ENCODE assay signal across 8 cellular contexts in the genomic region with DNA sequence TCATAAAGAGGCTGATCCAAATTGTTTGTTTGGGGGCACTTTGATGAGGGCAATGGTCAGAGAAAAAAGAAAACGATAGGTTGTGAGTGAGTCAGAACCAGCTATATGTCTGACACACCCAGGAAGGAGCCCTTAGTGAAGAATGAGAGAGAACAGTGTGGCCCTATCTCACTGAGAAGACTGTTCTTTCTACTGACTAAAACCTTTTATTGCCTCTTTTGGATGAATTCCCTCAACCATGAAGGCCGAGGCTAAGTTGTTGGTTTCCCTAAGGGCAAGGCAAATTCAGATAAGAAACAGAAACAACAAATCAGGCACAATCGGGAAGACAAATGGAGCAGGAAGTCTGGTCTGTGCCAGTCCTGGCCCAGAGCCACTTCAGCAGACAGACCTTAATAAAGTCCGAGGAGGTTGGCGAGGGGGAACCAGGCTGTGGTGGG.
DNase-seq lines count a peak whose midpoint lies in the region; FAIRE-seq and TF ChIP-seq lines count a peak whose summit lies in the region.

No MANE protein-coding gene starts in this region.

- peaks cover 96% of the 10 kb centered on the region for H3K36me3 ChIP-seq in neutrophil

- H3K4me1 ChIP-seq in neutrophil (ENCODE audit: control insufficient read depth in 1 of 2, insufficient read depth in 1 of 2, low read depth in 1 of 2, low read length in 1 of 2) = peaks cover 9 to 11% of the 10 kb centered on the region in 2 experiments

- POLR2A ChIA-PET in RWPE1 (lab: Yijun Ruan, JAX; ENCODE audit: low non-redundant PET) = no interaction called here

- H3K27ac ChIP-seq in RWPE1 (peak overlapping the region; percentile 91), neutrophil (peak overlapping the region; percentile 1)

- no peak overlapping the region for H3K4me3 ChIP-seq in neutrophil (ENCODE audit: low read depth in 1 of 2, low read length in 1 of 2)

- CTCF ChIA-PET in RWPE1 (lab: Yijun Ruan, JAX) = interaction anchor here (1.4 kb wide), 1 partner anchor 490 kb away, joined by 3 read pairs; no protein-coding TSS in a partner anchor

- H3K9me3 ChIP-seq in neutrophil = no peaks in the 10 kb centered on the region

- no peak for FAIRE-seq in urothelium cell line (lab: Jason Lieb, UNC)

- in situ Hi-C loops in G401 (cut with HindIII; ENCODE audit: low sequenced_read_pairs) = no loop called here

- no peak for TF ChIP-seq CTCF in RWPE1 (conservative IDR thresholded peaks at IDR 0.05; ENCODE audit: low read depth)
- no peak for TF ChIP-seq CTCF in neutrophil (IDR thresholded peaks at IDR 0.05)

- no peaks in the 10 kb centered on the region for H3K27me3 ChIP-seq in neutrophil

- DNase-seq in G401 (ENCODE audit: low spot score) (peak; percentile 8), RWPE1 (ENCODE audit: low spot score) (peak; percentile 58), epidermal melanocyte (ENCODE audit: insufficient read length, low spot score) (peak; percentile 66), NCI-H524 (lab: John Stamatoyannopoulos, UW) (no peak), 8988T (no peak), GDM1 (lab: John Stamatoyannopoulos, UW) (no peak), urothelium cell line (ENCODE audit: low spot score) (no peak)

Comparison
In these comparisons a context has a peak if more than half of its experiments do, and no peak if none do; other contexts are left out.
1. DNase-seq: peak in G401 (single experiment), RWPE1 (single experiment) and epidermal melanocyte (single experiment); none in NCI-H524 (0 of 2), 8988T (single experiment), GDM1 (single experiment) and urothelium cell line (single experiment).